In genomic region chr2:120053891-120054290, GRCh38 we compare ENCODE assay signal across 32 cellular contexts. TPM values are rescaled to one million over a fixed set of nuclear protein-coding genes. Genes with fewer than 3 reads are reported as not detected.
DNase-seq lines count a peak whose midpoint lies in the region; ATAC-seq and TF ChIP-seq lines count a peak whose summit lies in the region.
"Had no signal": no experiment of that assay in that cellular context is flagged by ENCODE, and none has a peak within 500 bp of the region (broad histone marks: within the 10 kb centered on the region; RNA-seq: fewer than 3 reads in every experiment).

No MANE protein-coding gene starts in this region.

- 48 to 92% (median 67%) methylated on average over 3 of the region's 3 CpGs for WGBS in heart left ventricle, 4 donors

- peaks cover 0 to 39% (median 2%) of the 10 kb centered on the region in 12 donors for H3K9me3 ChIP-seq in heart left ventricle
- no peaks in the 10 kb centered on the region for H3K9me3 ChIP-seq in WERI-Rb-1 (ENCODE audit: severe bottlenecking)
- H3K9me3 ChIP-seq: lower lobe of right lung had no signal

- no peaks in the 10 kb centered on the region for H3K27me3 ChIP-seq in heart left ventricle
- H3K27me3 ChIP-seq in WERI-Rb-1 (ENCODE audit: insufficient read depth, low read depth, severe bottlenecking), result no peaks in the 10 kb centered on the region
- H3K27me3 ChIP-seq: esophagus squamous epithelium, stomach, tibial artery had no signal

- no peak overlapping the region for H3K4me3 Mint-ChIP-seq in HFFc6
- H3K4me3 Mint-ChIP-seq: activated CD4-positive, alpha-beta memory T cell treated with anti-CD3 and anti-CD28 coated beads for 36 hours; CD4-positive, alpha-beta memory T cell; dendritic cell treated with granulocyte-macrophage colony-stimulating factor and Interleukin-4, amounts not matched to agents 40 ng/mL and 50 ng/mL, for 4 days; endodermal cell; nephron had no signal

- no peak for ATAC-seq in heart left ventricle
- ATAC-seq: activated CD4-positive, CD25-positive, alpha-beta regulatory T cell treated with anti-CD3 and anti-CD28 coated beads, Interleukin-2, amount 50 U/mL, for 24 hours; lower lobe of right lung; mucosa of descending colon had no signal

- intact Hi-C loops in heart left ventricle (cut with DNase I), result no loop called here

- H3K27me3 Mint-ChIP-seq in HFFc6 (ENCODE audit: insufficient read depth), result peaks cover 5% of the 10 kb centered on the region
- H3K27me3 Mint-ChIP-seq: activated CD4-positive, alpha-beta memory T cell treated with anti-CD3 and anti-CD28 coated beads for 36 hours; CD4-positive, alpha-beta memory T cell; dendritic cell treated with granulocyte-macrophage colony-stimulating factor and Interleukin-4, amounts not matched to agents 40 ng/mL and 50 ng/mL, for 4 days had no signal

- no peak for TF ChIP-seq CTCF in AG10803 (conservative IDR thresholded peaks at IDR 0.05; ENCODE audit: low read length)
- no peak for TF ChIP-seq CTCF in HFFc6 (IDR thresholded peaks at IDR 0.05)
- no peak for TF ChIP-seq CTCF in fibroblast of pulmonary artery (IDR thresholded peaks at IDR 0.05; ENCODE audit: low read length, missing control alignments)
- no peak for TF ChIP-seq CTCF in heart left ventricle (IDR thresholded peaks at IDR 0.05)
- TF ChIP-seq CTCF in WERI-Rb-1 (IDR thresholded peaks at IDR 0.05; ENCODE audit: low read depth, low read length), result no peak

- peak; percentile 26 for DNase-seq in AG10803 (ENCODE audit: low read depth)
- DNase-seq in HFFc6, result peak; percentile 7
- peak; percentile 67 for DNase-seq in amniotic epithelial cell (ENCODE audit: low read depth)
- peak; percentile 8 for DNase-seq in fibroblast of pulmonary artery (ENCODE audit: low read depth)
- no peak for DNase-seq in heart left ventricle
- DNase-seq in dedifferentiated amniotic fluid mesenchymal stem cell (ENCODE audit: extremely low spot score), result no peak
- DNase-seq in WERI-Rb-1, result no peak
- no peak for DNase-seq in NCI-H1048 (lab: John Stamatoyannopoulos, UW)
- DNase-seq: activated CD4-positive, alpha-beta memory T cell treated with anti-CD3 and anti-CD28 coated beads for 36 hours; activated CD8-positive, alpha-beta memory T cell treated with anti-CD3 and anti-CD28 coated beads, Interleukin-2, amount 50 U/mL, for 4 hours; activated naive CD4-positive, alpha-beta T cell treated with anti-CD3 and anti-CD28 coated beads, Interleukin-2, amount 50 U/mL, for 16 hours; AML-193; amygdala; caudate nucleus; CD4-positive, alpha-beta memory T cell; endodermal cell; esophagus squamous epithelium; kidney; lower lobe of right lung; mucosa of descending colon; NCI-H1105; NCI-H1930; NCI-H524 treated with DMSO at 0.1 percent for 48 hours; PC-9; stimulated activated CD4-positive, alpha-beta T cell treated with anti-CD3 and anti-CD28 coated beads, Interleukin-1b, Interleukin-23, amount 100 ng/mL, for 48 hours; stimulated activated CD8-positive, alpha-beta memory T cell treated with anti-CD3 and anti-CD28 coated beads, Interleukin-4, amount 100 ng/mL, for 48 hours; stomach; tibial artery had no signal

- H3K4me1 Mint-ChIP-seq in HFFc6 (ENCODE audit: low read depth), result peaks cover 18% of the 10 kb centered on the region
- H3K4me1 Mint-ChIP-seq: CD4-positive, alpha-beta memory T cell; endodermal cell; nephron had no signal

- H3K36me3 Mint-ChIP-seq in HFFc6 (ENCODE audit: low read depth), result no peaks in the 10 kb centered on the region

- H3K27ac Mint-ChIP-seq in HFFc6, result no peak overlapping the region
- H3K27ac Mint-ChIP-seq: activated CD4-positive, alpha-beta memory T cell treated with anti-CD3 and anti-CD28 coated beads for 36 hours; CD4-positive, alpha-beta memory T cell; dendritic cell treated with granulocyte-macrophage colony-stimulating factor and Interleukin-4, amounts not matched to agents 40 ng/mL and 50 ng/mL, for 4 days; endodermal cell; nephron had no signal

- H3K4me3 ChIP-seq in AG10803 (ENCODE audit: low read length) (no peak overlapping the region), fibroblast of pulmonary artery (replicated peaks; ENCODE audit: low read depth, low read length) (no peak overlapping the region), heart left ventricle (no peak overlapping the region), WERI-Rb-1 (ENCODE audit: low read depth, low read length) (no peak overlapping the region)
- H3K4me3 ChIP-seq: esophagus squamous epithelium, lower lobe of right lung, mucosa of descending colon, PC-9, skin epidermis, stomach, tibial artery had no signal

- no peaks in the 10 kb centered on the region for H3K4me1 ChIP-seq in heart left ventricle
- H3K4me1 ChIP-seq: esophagus squamous epithelium, lower lobe of right lung, stomach, tibial artery had no signal

- TF ChIP-seq POLR2A in heart left ventricle (IDR thresholded peaks at IDR 0.05), result no peak

- no peaks in the 10 kb centered on the region; the same call in 1 of the 2 replicates for H3K9me3 Mint-ChIP-seq in HFFc6

- no peaks in the 10 kb centered on the region for H3K36me3 ChIP-seq in heart left ventricle
- H3K36me3 ChIP-seq in WERI-Rb-1, result peaks cover 3% of the 10 kb centered on the region
- H3K36me3 ChIP-seq: lower lobe of right lung had no signal

- H3K27ac ChIP-seq in heart left ventricle (no peak overlapping the region), WERI-Rb-1 (no peak overlapping the region)
- H3K27ac ChIP-seq: esophagus squamous epithelium, lower lobe of right lung, PC-9, skin epidermis, stomach, tibial artery had no signal

RNA-seq across cellular contexts. Expression of gene EPB41L5, which starts 41.0 kb away (rescaled TPM):
- 1 to 10 TPM in 3 of 6 experiments, under 1 TPM in 3; 0.63 to 1.3 (median 0.92) TPM for total RNA-seq in HFFc6 (2021; fragmentation: NEBNext Ultra II Directional; extraction: Animal tissue kit (Norgen Biotek cat#: 25700))
- total RNA-seq in heart left ventricle, result 10 to 100 TPM in 5 of 9 donors, 1 to 10 TPM in 4; 7.6 to 16.9 (median 11.2) TPM
- 1 to 10 TPM; 3.1 to 8.0 TPM for polyA plus RNA-seq in heart left ventricle

Comparison
In these comparisons a context has a peak if more than half of its experiments do, and no peak if none do; other contexts are left out.
1. DNase-seq: peak in AG10803 (single experiment), HFFc6 (single experiment), amniotic epithelial cell (single experiment) and fibroblast of pulmonary artery (single experiment); none in heart left ventricle (0 of 5), dedifferentiated amniotic fluid mesenchymal stem cell (single experiment), WERI-Rb-1 (single experiment) and NCI-H1048 (single experiment).